In the genomic region with DNA sequence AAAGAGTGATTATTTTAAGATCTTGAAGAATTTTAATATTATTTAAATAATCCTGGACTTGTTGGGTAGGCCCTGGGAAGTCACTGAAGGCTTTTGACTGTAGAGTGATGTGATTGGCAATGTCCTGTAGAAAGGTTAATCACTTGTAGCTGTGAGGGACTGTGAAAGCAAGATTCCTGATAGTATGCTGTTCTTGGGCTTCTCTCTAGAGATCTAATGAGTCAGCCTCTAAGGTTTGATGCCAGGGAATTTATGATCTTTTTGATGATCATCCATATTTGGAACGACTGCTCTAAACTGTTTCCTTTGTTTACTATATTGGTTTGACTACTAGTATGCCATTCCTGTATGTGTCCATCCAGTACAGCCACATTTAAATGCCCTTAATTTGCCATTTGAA, we compare ENCODE assay signal across 17 cellular contexts. TPM values are rescaled to one million over a fixed set of nuclear protein-coding genes. Genes with fewer than 3 reads are reported as not detected.
DNase-seq lines count a peak whose midpoint lies in the region; ATAC-seq, FAIRE-seq and TF ChIP-seq lines count a peak whose summit lies in the region.
"Had no signal": no experiment of that assay in that cellular context is flagged by ENCODE, and none has a peak within 500 bp of the region (broad histone marks: within the 10 kb centered on the region; RNA-seq: fewer than 3 reads in every experiment).

No MANE protein-coding gene starts in this region.

- H3K4me1 ChIP-seq in endothelial cell of umbilical vein (ENCODE audit: control insufficient read depth, extremely low read depth, insufficient read depth, low read length) (peaks cover 6% of the 10 kb centered on the region), osteoblast (ENCODE audit: insufficient read depth, low read length) (peaks cover 16% of the 10 kb centered on the region), HAP-1 (no peaks in the 10 kb centered on the region)

- no peaks in the 10 kb centered on the region for H3K9me1 ChIP-seq in endothelial cell of umbilical vein (replicated peaks; ENCODE audit: control insufficient read depth, extremely low read depth, insufficient read depth, low read length)

- POLR2A ChIA-PET in endothelial cell of umbilical vein (lab: Charles Lee), result no interaction called here

- intact Hi-C loops in endothelial cell of umbilical vein (cut with micrococcal nuclease), result no loop called here

- H3K27me3 ChIP-seq in endothelial cell of umbilical vein (ENCODE audit: control insufficient read depth in 2 of 2, insufficient read depth in 2 of 2, low read length in 2 of 2), result no peaks in the 10 kb centered on the region
- H3K27me3 ChIP-seq in osteoblast (ENCODE audit: insufficient read depth, low read length), result no peaks in the 10 kb centered on the region
- H3K27me3 ChIP-seq in HAP-1 (ENCODE audit: low read depth), result no peaks in the 10 kb centered on the region
- H3K27me3 ChIP-seq: adrenal gland, tibial nerve had no signal

- FAIRE-seq in endothelial cell of umbilical vein (lab: Jason Lieb, UNC), result no peak

- H3K36me3 ChIP-seq in endothelial cell of umbilical vein (ENCODE audit: control insufficient read depth in 2 of 2, extremely low read depth in 1 of 2, insufficient read depth in 2 of 2, low read length in 2 of 2) (no peaks in the 10 kb centered on the region), osteoblast (ENCODE audit: insufficient read depth, low read length) (no peaks in the 10 kb centered on the region), HAP-1 (replicated peaks) (no peaks in the 10 kb centered on the region)
- H3K36me3 ChIP-seq: adrenal gland had no signal

- no peak overlapping the region for H2AFZ ChIP-seq in endothelial cell of umbilical vein (ENCODE audit: low read depth, low read length)
- H2AFZ ChIP-seq in osteoblast (ENCODE audit: low read length), result no peak overlapping the region

- H3K4me2 ChIP-seq in endothelial cell of umbilical vein (ENCODE audit: insufficient read depth, low read length) (no peak overlapping the region), osteoblast (ENCODE audit: insufficient read depth, low read length) (peak overlapping the region; percentile 20)

- BruUV-seq in endothelial cell of umbilical vein (replicated peaks; lab: Mats Ljungman, UMichigan), result no TSS peak

- H3K4me3 ChIP-seq in endothelial cell of umbilical vein (replicated peaks in 1 of 3; ENCODE audit: insufficient read depth in 1 of 3, low read depth in 1 of 3, low read length in 3 of 3), result no peak overlapping the region
- no peak overlapping the region for H3K4me3 ChIP-seq in osteoblast (ENCODE audit: insufficient read depth, low read length)
- no peak overlapping the region for H3K4me3 ChIP-seq in HAP-1
- H3K4me3 ChIP-seq: adrenal gland, tibial nerve had no signal

- TF ChIP-seq CTCF in endothelial cell of umbilical vein (IDR thresholded peaks at IDR 0.05; ENCODE audit: extremely low read depth in 1 of 2, insufficient read depth in 1 of 2, low read depth in 1 of 2, low read length in 2 of 2) (no peak), osteoblast (IDR thresholded peaks at IDR 0.05; ENCODE audit: extremely low read depth, low read depth, low read length) (no peak)

- H3K9me3 ChIP-seq in endothelial cell of umbilical vein (replicated peaks; ENCODE audit: control insufficient read depth, insufficient read depth, low read length), result no peaks in the 10 kb centered on the region
- no peaks in the 10 kb centered on the region for H3K9me3 ChIP-seq in osteoblast (ENCODE audit: low read depth, low read length)
- no peaks in the 10 kb centered on the region for H3K9me3 ChIP-seq in HAP-1
- H3K9me3 ChIP-seq: adrenal gland, tibial nerve had no signal

- CTCF ChIA-PET in endothelial cell of umbilical vein (lab: Charles Lee), result interaction anchor here (0.7 to 1.4 kb wide), 4 partner anchors 8 to 181 kb away, joined by 3 to 12 read pairs (median 4); no protein-coding TSS in a partner anchor

- dilution Hi-C loops in endothelial cell of umbilical vein (cut with MboI; ENCODE audit: extremely low pct_ligation_motif_present, low sequenced_read_pairs), result loop anchor here (25.0 kb wide), 1 partner anchor 183 kb away; a partner anchor contains a TSS

- in situ Hi-C loops in HAP-1 (cut with MboI; ENCODE audit: low sequenced_read_pairs), result loop anchor here (10.0 kb wide), 1 partner anchor 170 kb away; a partner anchor contains a TSS

- no peak for TF ChIP-seq POLR2A in endothelial cell of umbilical vein (IDR thresholded peaks at IDR 0.05; ENCODE audit: low read depth, low read length)

- H3K79me2 ChIP-seq in endothelial cell of umbilical vein (ENCODE audit: control insufficient read depth, insufficient read depth, low read length), result peaks cover 69% of the 10 kb centered on the region
- peaks cover 68% of the 10 kb centered on the region for H3K79me2 ChIP-seq in osteoblast (ENCODE audit: insufficient read depth, low read length)

- no peak overlapping the region for H3K27ac ChIP-seq in endothelial cell of umbilical vein (ENCODE audit: insufficient read depth, low read depth, low read length)
- H3K27ac ChIP-seq in osteoblast (ENCODE audit: low read depth, low read length), result peak overlapping the region; percentile 58
- H3K27ac ChIP-seq: C4-2B, RWPE1, tibial nerve had no signal

- H4K20me1 ChIP-seq in endothelial cell of umbilical vein (replicated peaks; ENCODE audit: control insufficient read depth, extremely low read depth, insufficient read depth, low read length) (peaks cover 7% of the 10 kb centered on the region), osteoblast (ENCODE audit: insufficient read depth, low read length) (peaks cover 27% of the 10 kb centered on the region)

- DNase-seq in ELR (ENCODE audit: low read depth), result peak; percentile 74
- DNase-seq in M059J (ENCODE audit: low read depth), result peak; percentile 37
- DNase-seq in endothelial cell of umbilical vein (ENCODE audit: low read depth, low spot score), result peak; percentile 52
- DNase-seq in osteoblast (ENCODE audit: insufficient read length, low spot score, missing footprints), result peak; percentile 38
- DNase-seq in NCI-H69 (lab: John Stamatoyannopoulos, UW), result no peak
- DNase-seq in HAP-1 (ENCODE audit: low spot score in 2 of 2), result no peak
- DNase-seq in NCI-H2081 treated with DMSO at 0.1 percent for 48 hours (lab: John Stamatoyannopoulos, UW), result no peak
- DNase-seq: adrenal gland; cortex of kidney; NCI-H1436 treated with DMSO at 0.1 percent for 48 hours; NK-92 treated with Interleukin-12 subunit alpha and Interleukin-12 subunit beta, amount 100 ng/mL, for 24 hours had no signal

- no peak overlapping the region for H3K9ac ChIP-seq in endothelial cell of umbilical vein (replicated peaks; ENCODE audit: extremely low read depth, insufficient read depth, low read length)

- no peak for ATAC-seq in GM19351 (IDR thresholded peaks at IDR 0.05; ENCODE audit: unreplicated experiment)
- ATAC-seq: activated CD4-positive, CD25-positive, alpha-beta regulatory T cell treated with anti-CD3 and anti-CD28 coated beads, Interleukin-2, amount 50 U/mL, for 24 hours; stimulated activated effector memory CD8-positive, alpha-beta T cell treated with anti-CD3 and anti-CD28 coated beads, Interleukin-12 subunit alpha, Interleukin-12 subunit beta, amount 100 ng/mL, for 72 hours had no signal

TF ChIP-seq in endothelial cell of umbilical vein, 7 proteins besides CTCF, POLR2A, EP300 and RAD21:
- no peak for TF ChIP-seq MYC (IDR thresholded peaks at IDR 0.05; ENCODE audit: low read depth, low read length)
- no peak for TF ChIP-seq GATA2 (IDR thresholded peaks at IDR 0.05; ENCODE audit: insufficient read depth, insufficient read length, low read depth, low read length)

RNA-seq across cellular contexts. Expression of a gene that starts 56.5 kb away (rescaled TPM):
- 16.1 and 24.3 TPM in 2 replicates for total RNA-seq in M059J (2014; rRNA removed; shearing (Covaris generic))
- total RNA-seq in endothelial cell of umbilical vein, result 43.9 and 45.5 TPM in 2 replicates
- polyA plus RNA-seq in endothelial cell of umbilical vein, result 5.0 and 6.7 TPM in 2 replicates
- 10.4 TPM in 2 replicates for polyA plus RNA-seq in endothelial cell of umbilical vein (2011; cell fraction: cytosol; rRNA removed)
- polyA plus RNA-seq in endothelial cell of umbilical vein (2011; cell fraction: nucleus; rRNA removed), result 22.4 and 27.1 TPM in 2 replicates
- 24.6 and 33.1 TPM in 2 replicates for polyA plus RNA-seq in endothelial cell of umbilical vein (2012)
- 44.9 and 50.9 TPM in 2 replicates for polyA minus RNA-seq in endothelial cell of umbilical vein
- 23.0 TPM for polyA minus RNA-seq in endothelial cell of umbilical vein (2011; cell fraction: cytosol; rRNA and poly(A)+ RNA removed)
- 36.2 and 54.4 TPM in 2 replicates for polyA minus RNA-seq in endothelial cell of umbilical vein (2011; cell fraction: nucleus; rRNA and poly(A)+ RNA removed)
- 50.3 and 55.7 TPM in 2 replicates for total RNA-seq in osteoblast

Comparison
In these comparisons a context has a peak if more than half of its experiments do, and no peak if none do; other contexts are left out.
1. DNase-seq: peak in ELR (single experiment), M059J (single experiment), endothelial cell of umbilical vein (single experiment) and osteoblast (single experiment); none in NCI-H69 (single experiment), HAP-1 (0 of 2) and NCI-H2081 treated with DMSO at 0.1 percent for 48 hours (single experiment).